ENCODE assay signal across 1 cellular context in genomic region chr3:48475188-48475587, GRCh38.
TF ChIP-seq lines count a peak whose summit lies in the region.

No MANE protein-coding gene starts in this region.

TF ChIP-seq in WTC11, 78 proteins besides CTCF, POLR2A, EP300 and RAD21:
- TF ChIP-seq ATF3 (CRISPR knock-in tag; conservative IDR thresholded peaks at IDR 0.05) (no peak), MAX (CRISPR knock-in tag; IDR thresholded peaks at IDR 0.05) (0 out of 2 replicates have a peak, but pooled peaks have one; percentile 1)
